In genomic region chr1:174413632-174414031, GRCh38 we compare ENCODE assay signal across 13 cellular contexts. TPM values are rescaled to one million over a fixed set of nuclear protein-coding genes. Genes with fewer than 3 reads are reported as not detected.
DNase-seq lines count a peak whose midpoint lies in the region; ATAC-seq and TF ChIP-seq lines count a peak whose summit lies in the region.
"Had no signal": no experiment of that assay in that cellular context is flagged by ENCODE, and none has a peak within 500 bp of the region (broad histone marks: within the 10 kb centered on the region; RNA-seq: fewer than 3 reads in every experiment).

No MANE protein-coding gene starts in this region.

- DNase-seq in GM12864 (ENCODE audit: low read depth) (no peak), OCI-LY7 (ENCODE audit: low spot score) (no peak), fibroblast of gingiva (ENCODE audit: low read depth) (peak; percentile 24), anterior cingulate cortex (lab: John Stamatoyannopoulos, UW) (no peak)
- no peak for DNase-seq in stimulated activated CD4-positive, alpha-beta T cell treated with anti-CD3 and anti-CD28 coated beads, Interleukin-1b, Interleukin-23, amount 100 ng/mL, for 48 hours
- DNase-seq: activated T-cell treated with anti-CD3 and anti-CD28 coated beads, Interleukin-2, amount 50 U/mL, for 24 hours; NCI-H226; stimulated activated CD4-positive, alpha-beta T cell treated with anti-CD3 and anti-CD28 coated beads, Interleukin-4, amount 100 ng/mL, for 1 hour had no signal

- BruUV-seq in OCI-LY7 (replicated peaks; lab: Mats Ljungman, UMichigan): no TSS peak

- H3K27me3 Mint-ChIP-seq in activated T-helper 17 cell treated with anti-CD3 and anti-CD28 coated beads, Interleukin-2, amount 50 U/mL, for 72 hours: no peaks in the 10 kb centered on the region
- H3K27me3 Mint-ChIP-seq: activated T-cell treated with anti-CD3 and anti-CD28 coated beads, Interleukin-2, amount 50 U/mL, for 24 hours; CD4-positive, CD25-positive, alpha-beta regulatory T cell had no signal

- peak overlapping the region; percentile 20 for H2AFZ ChIP-seq in ACC112 (ENCODE audit: low read length, unreplicated experiment)
- no peak overlapping the region for H2AFZ ChIP-seq in OCI-LY7 (ENCODE audit: low read length)

- H3K79me2 ChIP-seq in ACC112 (ENCODE audit: control insufficient read depth, insufficient read depth, low read length, unreplicated experiment) (no peaks in the 10 kb centered on the region), OCI-LY7 (ENCODE audit: insufficient read depth, low read depth, low read length) (no peaks in the 10 kb centered on the region)

- no peaks in the 10 kb centered on the region for H3K9me3 Mint-ChIP-seq in activated T-helper 17 cell treated with anti-CD3 and anti-CD28 coated beads, Interleukin-2, amount 50 U/mL, for 72 hours

- H3K36me3 Mint-ChIP-seq in activated T-helper 17 cell treated with anti-CD3 and anti-CD28 coated beads, Interleukin-2, amount 50 U/mL, for 72 hours (ENCODE audit: low read depth): no peaks in the 10 kb centered on the region

- no peaks in the 10 kb centered on the region for H3K27me3 ChIP-seq in ACC112 (ENCODE audit: insufficient read depth, low read length)

- intact Hi-C loops in OCI-LY7 (cut with micrococcal nuclease; ENCODE audit: unreplicated experiment): no loop called here

- H3K9me2 ChIP-seq in OCI-LY7 (ENCODE audit: insufficient read depth, low read length): no peaks in the 10 kb centered on the region

- H4K20me1 ChIP-seq in OCI-LY7 (ENCODE audit: insufficient read depth, low read length): no peaks in the 10 kb centered on the region

- H3K9me3 ChIP-seq in OCI-LY7 (ENCODE audit: low read length): no peaks in the 10 kb centered on the region
- H3K9me3 ChIP-seq: thoracic aorta had no signal

- no peak overlapping the region for H3K27ac Mint-ChIP-seq in activated T-helper 17 cell treated with anti-CD3 and anti-CD28 coated beads, Interleukin-2, amount 50 U/mL, for 72 hours
- H3K27ac Mint-ChIP-seq: activated T-cell treated with anti-CD3 and anti-CD28 coated beads, Interleukin-2, amount 50 U/mL, for 24 hours had no signal

- ATAC-seq in HG03045 (IDR thresholded peaks at IDR 0.05; ENCODE audit: unreplicated experiment): no peak
- no peak for ATAC-seq in activated T-helper 17 cell treated with anti-CD3 and anti-CD28 coated beads, Interleukin-2, amount 50 U/mL, for 72 hours (replicated peaks)

- no peak overlapping the region; the same call in 1 of the 2 replicates for H3K4me3 ChIP-seq in ACC112 (ENCODE audit: low read depth, low read length)
- H3K4me3 ChIP-seq in GM12864 (ENCODE audit: low read depth, low read length): no peak overlapping the region
- no peak overlapping the region for H3K4me3 ChIP-seq in OCI-LY7 (ENCODE audit: low read depth, low read length, poor library complexity, severe bottlenecking)
- H3K4me3 ChIP-seq: thoracic aorta had no signal

- H3K4me1 ChIP-seq in ACC112 (ENCODE audit: control insufficient read depth, insufficient read depth, low read length, unreplicated experiment): peaks cover 4% of the 10 kb centered on the region
- peaks cover 4% of the 10 kb centered on the region for H3K4me1 ChIP-seq in OCI-LY7 (ENCODE audit: insufficient read depth, low read length, poor library complexity, severe bottlenecking)

- H3K27ac ChIP-seq in ACC112 (ENCODE audit: low read depth, low read length) (no peak overlapping the region), OCI-LY7 (ENCODE audit: low read depth, low read length, poor library complexity, severe bottlenecking) (no peak overlapping the region)
- H3K27ac ChIP-seq: thoracic aorta had no signal

- H3K36me3 ChIP-seq in ACC112 (ENCODE audit: insufficient read depth, low read length) (no peaks in the 10 kb centered on the region), OCI-LY7 (ENCODE audit: insufficient read depth, low read length) (no peaks in the 10 kb centered on the region; the same call in 1 of the 2 replicates)
- H3K36me3 ChIP-seq: thoracic aorta had no signal

- TF ChIP-seq CTCF in GM12864 (IDR thresholded peaks at IDR 0.05; ENCODE audit: low read depth, low read length, missing control alignments) (peak; percentile 40), OCI-LY7 (conservative IDR thresholded peaks at IDR 0.05; ENCODE audit: low read length) (peak; percentile 55; the same call in 1 of the 2 replicates)

- CTCF ChIA-PET in OCI-LY7 (lab: Charles Lee; ENCODE audit: unreplicated experiment): no interaction called here

- no peak overlapping the region for H3K4me2 ChIP-seq in OCI-LY7 (ENCODE audit: low read length)

- H3K4me1 Mint-ChIP-seq in activated T-helper 17 cell treated with anti-CD3 and anti-CD28 coated beads, Interleukin-2, amount 50 U/mL, for 72 hours: peaks cover 23% of the 10 kb centered on the region

- POLR2A ChIA-PET in OCI-LY7 (lab: Charles Lee): interaction anchor here (0.8 to 1.0 kb wide), 5 partner anchors 9 to 69 kb away, joined by 3 to 6 read pairs (median 3); partner anchors contain the start of gene GPR52

- H3K4me3 Mint-ChIP-seq in activated T-helper 17 cell treated with anti-CD3 and anti-CD28 coated beads, Interleukin-2, amount 50 U/mL, for 72 hours: no peak overlapping the region
- H3K4me3 Mint-ChIP-seq: activated T-cell treated with anti-CD3 and anti-CD28 coated beads, Interleukin-2, amount 50 U/mL, for 24 hours had no signal

RNA-seq across cellular contexts. Expression of gene GPR52, which starts 34.1 kb away (rescaled TPM):
- 5.4 and 8.3 TPM in 2 replicates for total RNA-seq in OCI-LY7 (2014; rRNA removed; shearing (Covaris generic))
- 9.6 and 9.7 TPM in 2 replicates for total RNA-seq in OCI-LY7 (2022)
- 1 to 10 TPM; 3.3 to 5.1 TPM for total RNA-seq in activated T-helper 17 cell treated with anti-CD3 and anti-CD28 coated beads, Interleukin-2, amount 50 U/mL, for 72 hours
